33 cellular contexts compared by ENCODE assay signal in genomic region chr3:122825460-122825859, GRCh38. TPM values are rescaled to one million over a fixed set of nuclear protein-coding genes. Genes with fewer than 3 reads are reported as not detected.
DNase-seq lines count a peak whose midpoint lies in the region; ATAC-seq, FAIRE-seq and TF ChIP-seq lines count a peak whose summit lies in the region.
"Had no signal": no experiment of that assay in that cellular context is flagged by ENCODE, and none has a peak within 500 bp of the region (broad histone marks: within the 10 kb centered on the region; RNA-seq: fewer than 3 reads in every experiment).

No MANE protein-coding gene starts in this region.

- no peaks in the 10 kb centered on the region for H3K4me1 ChIP-seq in right lobe of liver
- no peaks in the 10 kb centered on the region for H3K4me1 ChIP-seq in HepG2 (ENCODE audit: insufficient read depth, low read length)
- H3K4me1 ChIP-seq in prostate gland (replicated peaks), result no peaks in the 10 kb centered on the region
- H3K4me1 ChIP-seq: testis, uterus had no signal

- POLR2A ChIA-PET in HepG2 (lab: Yijun Ruan, JAX), result no interaction called here

- no peak overlapping the region for H2AFZ ChIP-seq in HepG2 (ENCODE audit: low read length)

- no peak overlapping the region for H3K4me2 ChIP-seq in HepG2 (ENCODE audit: low read depth, low read length)
- H3K4me2 ChIP-seq: KMS-11 had no signal

- H4K20me1 ChIP-seq in HepG2 (ENCODE audit: insufficient read depth, low read length), result no peaks in the 10 kb centered on the region

- no peak for FAIRE-seq in HepG2 (lab: Jason Lieb, UNC)
- FAIRE-seq: A204.1, H1, small intestine had no signal

- ATAC-seq in right lobe of liver (peak; percentile 32 to 64 (median 51)), HepG2 (no peak), left ventricle myocardium superior (peak; percentile 54), HG03432 (IDR thresholded peaks at IDR 0.05; ENCODE audit: unreplicated experiment) (no peak)
- no peak for ATAC-seq in effector memory CD8-positive, alpha-beta T cell (replicated peaks)
- ATAC-seq: activated CD8-positive, alpha-beta T cell treated with anti-CD3 and anti-CD28 coated beads, Interleukin-2, amount 10 ng/mL, durations not matched to agents 7 days and 5 days; naive thymus-derived CD8-positive, alpha-beta T cell; Panc1 had no signal

- TF ChIP-seq EP300 in HepG2 (IDR thresholded peaks at IDR 0.05; ENCODE audit: low read depth in 2 of 2, low read length in 2 of 2) (no peak), HepG2 (CRISPR knock-in tag; IDR thresholded peaks at IDR 0.05; ENCODE audit: borderline replicate concordance) (no peak)

- in situ Hi-C loops in HepG2 (cut with HindIII; ENCODE audit: extremely low pct_ligation_motif_present, low pct_unique_long_range_greater_than_20kb), result no loop called here

- BruUV-seq in HepG2 (replicated peaks; lab: Mats Ljungman, UMichigan), result no TSS peak

- no peak overlapping the region for H3K4me3 Mint-ChIP-seq in effector memory CD8-positive, alpha-beta T cell
- H3K4me3 Mint-ChIP-seq: activated CD8-positive, alpha-beta T cell treated with anti-CD3 and anti-CD28 coated beads, Interleukin-2, amount 10 ng/mL, durations not matched to agents 7 days and 5 days; activated naive CD4-positive, alpha-beta T cell treated with anti-CD3 and anti-CD28 coated beads, Interleukin-2, amount 10 ng/mL, durations not matched to agents 7 days and 5 days; brain; CD4-positive, CD25-positive, alpha-beta regulatory T cell; naive thymus-derived CD8-positive, alpha-beta T cell; stimulated activated naive CD8-positive, alpha-beta T cell treated with anti-CD3 and anti-CD28 coated beads, Interleukin-15, Interleukin-2, amounts not matched to agents 100 ng/mL and 50 ng/mL, for 24 hours had no signal

- TF ChIP-seq CTCF in right lobe of liver (IDR thresholded peaks at IDR 0.05) (no peak), HepG2 (CRISPR knock-in tag; IDR thresholded peaks at IDR 0.05) (no peak), prostate gland (IDR thresholded peaks at IDR 0.05) (no peak)

- no peaks in the 10 kb centered on the region for H3K9me3 Mint-ChIP-seq in effector memory CD8-positive, alpha-beta T cell
- H3K9me3 Mint-ChIP-seq: activated naive CD4-positive, alpha-beta T cell treated with anti-CD3 and anti-CD28 coated beads, Interleukin-2, amount 10 ng/mL, durations not matched to agents 7 days and 5 days; stimulated activated naive CD8-positive, alpha-beta T cell treated with anti-CD3 and anti-CD28 coated beads, Interleukin-15, Interleukin-2, amounts not matched to agents 100 ng/mL and 50 ng/mL, for 24 hours had no signal

- H3K4me1 Mint-ChIP-seq in effector memory CD8-positive, alpha-beta T cell (ENCODE audit: low read depth in 2 of 2), result peaks cover 0 to 2% of the 10 kb centered on the region in 2 donors
- H3K4me1 Mint-ChIP-seq: activated naive CD4-positive, alpha-beta T cell treated with anti-CD3 and anti-CD28 coated beads, Interleukin-2, amount 10 ng/mL, durations not matched to agents 7 days and 5 days; brain had no signal

- H3K27ac Mint-ChIP-seq in effector memory CD8-positive, alpha-beta T cell, result no peak overlapping the region
- H3K27ac Mint-ChIP-seq: activated CD8-positive, alpha-beta T cell treated with anti-CD3 and anti-CD28 coated beads, Interleukin-2, amount 10 ng/mL, durations not matched to agents 7 days and 5 days; activated naive CD4-positive, alpha-beta T cell treated with anti-CD3 and anti-CD28 coated beads, Interleukin-2, amount 10 ng/mL, durations not matched to agents 7 days and 5 days; brain; stimulated activated naive CD8-positive, alpha-beta T cell treated with anti-CD3 and anti-CD28 coated beads, Interleukin-15, Interleukin-2, amounts not matched to agents 100 ng/mL and 50 ng/mL, for 24 hours had no signal

- no peak for TF ChIP-seq POLR2A in right lobe of liver (IDR thresholded peaks at IDR 0.05)
- no peak for TF ChIP-seq POLR2A in HepG2 (IDR thresholded peaks at IDR 0.05; ENCODE audit: insufficient read depth in 1 of 2, low read depth in 2 of 2, low read length in 2 of 2)
- no peak for TF ChIP-seq POLR2A in prostate gland (IDR thresholded peaks at IDR 0.05)

- H3K36me3 Mint-ChIP-seq in effector memory CD8-positive, alpha-beta T cell (ENCODE audit: insufficient read depth), result no peaks in the 10 kb centered on the region

- DNase-seq in right lobe of liver (no peak), HepG2 (ENCODE audit: low spot score) (no peak), left ventricle myocardium superior (no peak), prostate gland (ENCODE audit: low spot score) (no peak)
- DNase-seq in activated naive CD4-positive, alpha-beta T cell treated with anti-CD3 and anti-CD28 coated beads, Interleukin-2, amount 50 U/mL, for 16 hours, result no peak
- no peak for DNase-seq in stimulated activated CD4-positive, alpha-beta T cell treated with anti-CD3 and anti-CD28 coated beads, Interleukin-2, amount 100 ng/mL, for 48 hours
- DNase-seq in effector memory CD8-positive, alpha-beta T cell, result no peak
- DNase-seq: activated CD4-positive, alpha-beta T cell treated with anti-CD3 and anti-CD28 coated beads for 4 hours; activated CD8-positive, alpha-beta T cell treated with anti-CD3 and anti-CD28 coated beads, Interleukin-2, amount 10 ng/mL, durations not matched to agents 7 days and 5 days; activated naive CD4-positive, alpha-beta T cell treated with anti-CD3 and anti-CD28 coated beads, Interleukin-2, amount 10 ng/mL, durations not matched to agents 7 days and 5 days; CD4-positive, CD25-positive, alpha-beta regulatory T cell; cerebellar nuclear complex; DMS79 treated with DMSO at 0.1 percent for 48 hours; GDM1; MG63; naive thymus-derived CD8-positive, alpha-beta T cell; NCI-H2081; NCI-H2227 treated with DMSO at 0.1 percent for 48 hours; NCI-H526; nucleus accumbens; small intestine; SW 1271; testis; uterus; WERI-Rb-1 had no signal

- H3K27ac ChIP-seq in right lobe of liver, result no peak overlapping the region
- no peak overlapping the region for H3K27ac ChIP-seq in HepG2 (ENCODE audit: extremely low read length, insufficient read depth, low read length)
- H3K27ac ChIP-seq in prostate gland, result peak overlapping the region; percentile 59 to 60
- H3K27ac ChIP-seq: HL-60, KMS-11, testis, WERI-Rb-1 had no signal

- CTCF ChIA-PET in HepG2 (lab: Yijun Ruan, JAX; ENCODE audit: low intra/inter-chr PET ratio, low total read pairs), result no interaction called here

- H3K4me3 ChIP-seq in right lobe of liver, result no peak overlapping the region
- no peak overlapping the region for H3K4me3 ChIP-seq in HepG2 (replicated peaks in 1 of 3; ENCODE audit: insufficient read depth in 1 of 3, low read depth in 2 of 3, low read length in 3 of 3)
- H3K4me3 ChIP-seq in prostate gland, result no peak overlapping the region
- H3K4me3 ChIP-seq: MG63, testis, uterus had no signal

- intact Hi-C loops in right lobe of liver (cut with DNase I) (no loop called here), HepG2 (cut with micrococcal nuclease; ENCODE audit: unreplicated experiment) (no loop called here), left ventricle myocardium superior (cut with micrococcal nuclease) (no loop called here), prostate gland (cut with DNase I) (no loop called here)

- no peaks in the 10 kb centered on the region for H3K79me2 ChIP-seq in HepG2 (ENCODE audit: insufficient read depth, low read length)

- H3K36me3 ChIP-seq in right lobe of liver, result no peaks in the 10 kb centered on the region
- 0 out of 5 replicates have a peak, but pooled peaks cover 0 to 9% of the 10 kb centered on the region in 2 experiments for H3K36me3 ChIP-seq in HepG2 (replicated peaks in 1 of 2; ENCODE audit: control insufficient read depth in 1 of 2, insufficient read depth in 2 of 2, low read length in 2 of 2)
- H3K36me3 ChIP-seq in prostate gland, result no peaks in the 10 kb centered on the region
- H3K36me3 ChIP-seq: MG63, uterus had no signal

- no peaks in the 10 kb centered on the region for H3K27me3 ChIP-seq in right lobe of liver
- no peaks in the 10 kb centered on the region for H3K27me3 ChIP-seq in HepG2 (ENCODE audit: control insufficient read depth in 1 of 2, insufficient read depth in 2 of 2, low read length in 2 of 2)
- H3K27me3 ChIP-seq in prostate gland (replicated peaks; ENCODE audit: insufficient read depth), result no peaks in the 10 kb centered on the region
- H3K27me3 ChIP-seq: MG63, testis, uterus had no signal

- WGBS in right lobe of liver (ENCODE audit: insufficient coverage, low coverage, low lambda C conversion rate, missing lambda C conversion rate), result 53% methylated on average over 4 of the region's 4 CpGs
- WGBS in HepG2 (ENCODE audit: low lambda C conversion rate), result 93% methylated on average over 4 of the region's 4 CpGs
- 49% methylated on average over 4 of the region's 4 CpGs for WGBS in prostate gland

- H3K27me3 Mint-ChIP-seq in effector memory CD8-positive, alpha-beta T cell, result no peaks in the 10 kb centered on the region
- H3K27me3 Mint-ChIP-seq: activated naive CD4-positive, alpha-beta T cell treated with anti-CD3 and anti-CD28 coated beads, Interleukin-2, amount 10 ng/mL, durations not matched to agents 7 days and 5 days; brain; CD4-positive, CD25-positive, alpha-beta regulatory T cell; naive thymus-derived CD8-positive, alpha-beta T cell; stimulated activated naive CD8-positive, alpha-beta T cell treated with anti-CD3 and anti-CD28 coated beads, Interleukin-15, Interleukin-2, amounts not matched to agents 100 ng/mL and 50 ng/mL, for 24 hours had no signal

- TF ChIP-seq RAD21 in HepG2 (CRISPR knock-in tag; IDR thresholded peaks at IDR 0.05), result no peak

- H3K9me3 ChIP-seq in right lobe of liver (no peaks in the 10 kb centered on the region), HepG2 (ENCODE audit: low read length) (no peaks in the 10 kb centered on the region), prostate gland (no peaks in the 10 kb centered on the region)
- H3K9me3 ChIP-seq: testis, uterus had no signal

- no peak overlapping the region for H3K9ac ChIP-seq in HepG2 (ENCODE audit: insufficient read depth, low read depth, low read length)
- H3K9ac ChIP-seq: KMS-11 had no signal

RNA-seq across cellular contexts. Expression of gene SLC49A4, which starts 30.6 kb away (rescaled TPM):
- total RNA-seq in right lobe of liver, result 1 to 10 TPM; 5.5 to 8.6 (median 6.7) TPM
- 9.4 and 16.3 TPM in 2 replicates for total RNA-seq in HepG2 (2016; rRNA removed; fragmentation: Illumina TruSeq; extraction: Trizol)
- 2.0 and 2.7 TPM in 2 replicates for total RNA-seq in HepG2 (2016; cell fraction: cytosol; rRNA removed; fragmentation: Illumina TruSeq; extraction: Trizol; ENCODE audit: low read depth)
- total RNA-seq in HepG2 (2016; cell fraction: insoluble cytoplasmic fraction; rRNA removed; fragmentation: Illumina TruSeq; extraction: Trizol), result 10.0 and 16.3 TPM in 2 replicates
- total RNA-seq in HepG2 (2016; cell fraction: membrane; rRNA removed; fragmentation: Illumina TruSeq; extraction: Trizol), result 6.0 and 6.2 TPM in 2 replicates
- 14.5 and 15.3 TPM in 2 replicates for total RNA-seq in HepG2 (2016; cell fraction: nucleus; rRNA removed; fragmentation: Illumina TruSeq; extraction: Trizol)
- 6.3 and 6.5 TPM in 2 replicates for polyA plus RNA-seq in HepG2 (2011; rRNA removed)
- polyA plus RNA-seq in HepG2 (2011; cell fraction: cytosol; rRNA removed), result 4.1 and 8.1 TPM in 2 replicates
- polyA plus RNA-seq in HepG2 (2011; cell fraction: nucleus; rRNA removed), result 2.3 and 3.4 TPM in 2 replicates
- 5.2 and 7.3 TPM in 2 replicates for polyA plus RNA-seq in HepG2 (2012)
- polyA plus RNA-seq in HepG2 (2016; cell fraction: cytosol; fragmentation: Illumina TruSeq; extraction: Trizol; ENCODE audit: low read depth), result 2.3 and 2.5 TPM in 2 replicates
- polyA plus RNA-seq in HepG2 (2016; cell fraction: insoluble cytoplasmic fraction; fragmentation: Illumina TruSeq; extraction: Trizol; ENCODE audit: low read depth), result 8.2 and 8.5 TPM in 2 replicates
- polyA plus RNA-seq in HepG2 (2016; cell fraction: membrane; fragmentation: Illumina TruSeq; extraction: Trizol; ENCODE audit: low read depth), result 3.9 and 5.1 TPM in 2 replicates
- 17.8 and 23.3 TPM in 2 replicates for polyA plus RNA-seq in HepG2 (2016; cell fraction: nucleus; fragmentation: Illumina TruSeq; extraction: Trizol; ENCODE audit: insufficient read depth, low read depth)
- polyA minus RNA-seq in HepG2 (2011; rRNA and poly(A)+ RNA removed; ENCODE audit: low replicate concordance), result 10.7 and 21.5 TPM in 2 replicates
- polyA minus RNA-seq in HepG2 (2011; cell fraction: cytosol; rRNA and poly(A)+ RNA removed), result 8.0 and 9.1 TPM in 2 replicates
- 6.3 and 8.5 TPM in 2 replicates for polyA minus RNA-seq in HepG2 (2011; cell fraction: nucleus; rRNA and poly(A)+ RNA removed)
- 16.9 TPM for total RNA-seq in left ventricle myocardium superior
- total RNA-seq in prostate gland, result 10 to 100 TPM; 26.7 to 34.7 TPM

RNA-seq across cellular contexts. Expression of gene HSPBAP1, which starts 31.8 kb away (rescaled TPM):
- total RNA-seq in right lobe of liver (1 to 10 TPM; 2.4 to 4.0 (median 3.3) TPM), HepG2 (2016; rRNA removed; fragmentation: Illumina TruSeq; extraction: Trizol) (5.1 and 5.7 TPM in 2 replicates), left ventricle myocardium superior (5.3 TPM), prostate gland (1 to 10 TPM; 4.1 to 9.3 TPM)
- total RNA-seq in HepG2 (2016; cell fraction: cytosol; rRNA removed; fragmentation: Illumina TruSeq; extraction: Trizol; ENCODE audit: low read depth), result 1.9 and 3.0 TPM in 2 replicates
- 4.4 and 5.3 TPM in 2 replicates for total RNA-seq in HepG2 (2016; cell fraction: insoluble cytoplasmic fraction; rRNA removed; fragmentation: Illumina TruSeq; extraction: Trizol)
- total RNA-seq in HepG2 (2016; cell fraction: membrane; rRNA removed; fragmentation: Illumina TruSeq; extraction: Trizol), result 2.2 and 3.2 TPM in 2 replicates
- total RNA-seq in HepG2 (2016; cell fraction: nucleus; rRNA removed; fragmentation: Illumina TruSeq; extraction: Trizol), result 5.3 and 7.2 TPM in 2 replicates
- 3.6 and 4.2 TPM in 2 replicates for polyA plus RNA-seq in HepG2 (2011; rRNA removed)
- 1.7 and 2.3 TPM in 2 replicates for polyA plus RNA-seq in HepG2 (2011; cell fraction: cytosol; rRNA removed)
- polyA plus RNA-seq in HepG2 (2011; cell fraction: nucleus; rRNA removed), result 4.2 and 5.9 TPM in 2 replicates
- polyA plus RNA-seq in HepG2 (2012), result 2.9 and 3.4 TPM in 2 replicates
- polyA plus RNA-seq in HepG2 (2016; cell fraction: cytosol; fragmentation: Illumina TruSeq; extraction: Trizol; ENCODE audit: low read depth), result 0.77 and 0.87 TPM in 2 replicates
- 4.3 and 5.0 TPM in 2 replicates for polyA plus RNA-seq in HepG2 (2016; cell fraction: insoluble cytoplasmic fraction; fragmentation: Illumina TruSeq; extraction: Trizol; ENCODE audit: low read depth)
- polyA plus RNA-seq in HepG2 (2016; cell fraction: membrane; fragmentation: Illumina TruSeq; extraction: Trizol; ENCODE audit: low read depth), result 0.88 and 1.1 TPM in 2 replicates
- polyA plus RNA-seq in HepG2 (2016; cell fraction: nucleus; fragmentation: Illumina TruSeq; extraction: Trizol; ENCODE audit: insufficient read depth, low read depth), result 11.7 and 12.8 TPM in 2 replicates
- 1.4 and 10.3 TPM in 2 replicates for polyA minus RNA-seq in HepG2 (2011; rRNA and poly(A)+ RNA removed; ENCODE audit: low replicate concordance)
- 1.4 and 1.5 TPM in 2 replicates for polyA minus RNA-seq in HepG2 (2011; cell fraction: cytosol; rRNA and poly(A)+ RNA removed)
- polyA minus RNA-seq in HepG2 (2011; cell fraction: nucleus; rRNA and poly(A)+ RNA removed), result 8.5 and 9.3 TPM in 2 replicates

Comparison
In these comparisons a context has a peak if more than half of its experiments do, and no peak if none do; other contexts are left out.
1. ATAC-seq: peak in right lobe of liver (4 of 4) and left ventricle myocardium superior (single experiment); none in HepG2 (single experiment), HG03432 (single experiment) and effector memory CD8-positive, alpha-beta T cell (single experiment).
2. H3K27ac ChIP-seq: peak in prostate gland (2 of 2); none in right lobe of liver (0 of 3) and HepG2 (single experiment).